Comparison of ENCODE assay signal across 15 cellular contexts in genomic region chr3:65400893-65401292, GRCh38.
"Had no signal": no experiment of that assay in that cellular context is flagged by ENCODE, and none has a peak within 500 bp of the region (broad histone marks: within the 10 kb centered on the region; RNA-seq: fewer than 3 reads in every experiment).

No MANE protein-coding gene starts in this region.

- H3K4me3 ChIP-seq: left ventricle myocardium inferior, spleen, upper lobe of left lung had no signal

- H3K27me3 Mint-ChIP-seq: activated B cell treated with CpG ODN at 0.5 μM for 24 hours; activated CD4-positive, alpha-beta T cell treated with anti-CD3 and anti-CD28 coated beads, Interleukin-2, amount 10 ng/mL, durations not matched to agents 7 days and 5 days; activated naive CD4-positive, alpha-beta T cell treated with anti-CD3 and anti-CD28 coated beads, Interleukin-2, amount 10 ng/mL, durations not matched to agents 7 days and 5 days had no signal

- H3K4me1 Mint-ChIP-seq: activated B cell treated with CpG ODN at 0.5 μM for 24 hours; activated CD4-positive, alpha-beta T cell treated with anti-CD3 and anti-CD28 coated beads, Interleukin-2, amount 10 ng/mL, durations not matched to agents 7 days and 5 days; activated naive CD4-positive, alpha-beta T cell treated with anti-CD3 and anti-CD28 coated beads, Interleukin-2, amount 10 ng/mL, durations not matched to agents 7 days and 5 days had no signal

- H3K36me3 ChIP-seq: left ventricle myocardium inferior, spleen, upper lobe of left lung had no signal

- DNase-seq: activated B cell treated with CpG ODN at 0.5 μM for 24 hours; activated CD4-positive, alpha-beta T cell treated with anti-CD3 and anti-CD28 coated beads, Interleukin-2, amount 10 ng/mL, durations not matched to agents 7 days and 5 days; activated CD8-positive, alpha-beta memory T cell treated with anti-CD3 and anti-CD28 coated beads for 24 hours; activated naive CD4-positive, alpha-beta T cell treated with anti-CD3 and anti-CD28 coated beads, Interleukin-2, amount 10 ng/mL, durations not matched to agents 7 days and 5 days; central memory CD4-positive, alpha-beta T cell; cortex of kidney; erythroblast; islet precursor cell; left ventricle myocardium inferior; spleen; stimulated activated CD4-positive, alpha-beta T cell treated with anti-CD3 and anti-CD28 coated beads, Interleukin-1b, Interleukin-23, amount 100 ng/mL, for 48 hours; stimulated activated naive CD4-positive, alpha-beta T cell; upper lobe of left lung had no signal

- H3K27ac ChIP-seq: left ventricle myocardium inferior, spleen, upper lobe of left lung had no signal

- H3K4me1 ChIP-seq: spleen had no signal

- H3K4me3 Mint-ChIP-seq: activated B cell treated with CpG ODN at 0.5 μM for 24 hours; activated CD4-positive, alpha-beta T cell treated with anti-CD3 and anti-CD28 coated beads, Interleukin-2, amount 10 ng/mL, durations not matched to agents 7 days and 5 days; activated naive CD4-positive, alpha-beta T cell treated with anti-CD3 and anti-CD28 coated beads, Interleukin-2, amount 10 ng/mL, durations not matched to agents 7 days and 5 days; T-helper 1 cell treated with Interleukin-12 subunit alpha and Interleukin-12 subunit beta and Interleukin-4 antibody, amounts not matched to agents 30 μg/mL and 1 μg/mL, for 36 hours had no signal

- H3K9me3 ChIP-seq: left ventricle myocardium inferior, spleen, upper lobe of left lung had no signal

- H3K27ac Mint-ChIP-seq: activated B cell treated with CpG ODN at 0.5 μM for 24 hours; activated CD4-positive, alpha-beta T cell treated with anti-CD3 and anti-CD28 coated beads, Interleukin-2, amount 10 ng/mL, durations not matched to agents 7 days and 5 days; activated naive CD4-positive, alpha-beta T cell treated with anti-CD3 and anti-CD28 coated beads, Interleukin-2, amount 10 ng/mL, durations not matched to agents 7 days and 5 days; activated T-helper 2 cell treated with anti-CD3 and anti-CD28 coated beads, Interferon-gamma antibody, Interleukin-2, Interleukin-4, amounts not matched to agents 10 μg/mL and 5 μg/mL and 100 μg/mL, durations not matched to agents 14 hours and 24 hours and 36 hours; T-helper 1 cell treated with Interleukin-12 subunit alpha and Interleukin-12 subunit beta and Interleukin-4 antibody, amounts not matched to agents 30 μg/mL and 1 μg/mL, for 36 hours had no signal

- H3K27me3 ChIP-seq: spleen, upper lobe of left lung had no signal

- H3K36me3 Mint-ChIP-seq: activated naive CD4-positive, alpha-beta T cell treated with anti-CD3 and anti-CD28 coated beads, Interleukin-2, amount 10 ng/mL, durations not matched to agents 7 days and 5 days had no signal

- H3K9me3 Mint-ChIP-seq: activated CD4-positive, alpha-beta T cell treated with anti-CD3 and anti-CD28 coated beads, Interleukin-2, amount 10 ng/mL, durations not matched to agents 7 days and 5 days; activated T-helper 2 cell treated with anti-CD3 and anti-CD28 coated beads, Interferon-gamma antibody, Interleukin-2, Interleukin-4, amounts not matched to agents 10 μg/mL and 5 μg/mL and 100 μg/mL, durations not matched to agents 14 hours and 24 hours and 36 hours; T-helper 1 cell treated with Interleukin-12 subunit alpha and Interleukin-12 subunit beta and Interleukin-4 antibody, amounts not matched to agents 30 μg/mL and 1 μg/mL, for 36 hours had no signal
